11 cellular contexts compared by ENCODE assay signal in the genomic region with DNA sequence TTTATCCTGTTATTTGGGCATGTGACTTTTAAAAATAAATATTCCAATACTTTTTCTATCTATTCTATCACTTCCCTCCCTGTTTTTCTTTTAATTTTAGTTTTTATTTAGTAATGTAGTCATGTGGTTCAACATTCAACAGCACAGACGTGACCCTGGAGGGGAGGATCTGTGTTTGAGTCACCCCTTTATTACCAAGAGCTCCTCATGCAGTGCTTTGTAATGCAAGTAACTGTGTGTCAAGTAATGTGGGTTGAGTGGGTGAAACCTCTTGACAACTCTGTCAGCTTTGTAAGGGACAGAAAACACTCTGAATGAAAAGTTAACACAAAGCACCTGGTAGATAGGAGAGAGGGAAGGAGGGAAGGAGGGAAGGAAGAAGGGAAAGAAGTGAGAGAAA.
DNase-seq lines count a peak whose midpoint lies in the region; ATAC-seq and TF ChIP-seq lines count a peak whose summit lies in the region.
"Had no signal": no experiment of that assay in that cellular context is flagged by ENCODE, and none has a peak within 500 bp of the region (broad histone marks: within the 10 kb centered on the region; RNA-seq: fewer than 3 reads in every experiment).

No MANE protein-coding gene starts in this region.

- H3K4me2 ChIP-seq in PC-9, result no peak overlapping the region

- H3K9me3 ChIP-seq in PC-9 (ENCODE audit: insufficient read depth, low read depth), result no peaks in the 10 kb centered on the region
- H3K9me3 ChIP-seq: neutrophil had no signal

- H3K4me3 Mint-ChIP-seq in activated CD4-positive, alpha-beta T cell treated with anti-CD3 and anti-CD28 coated beads, Interleukin-2, amount 10 ng/mL, durations not matched to agents 7 days and 5 days, result no peak overlapping the region
- H3K4me3 Mint-ChIP-seq: central memory CD8-positive, alpha-beta T cell had no signal

- BruUV-seq in PC-9 (replicated peaks; lab: Mats Ljungman, UMichigan), result no TSS peak

- peak; percentile 84 to 86 for ATAC-seq in activated CD4-positive, CD25-positive, alpha-beta regulatory T cell treated with anti-CD3 and anti-CD28 coated beads, Interleukin-2, amount 50 U/mL, for 24 hours
- ATAC-seq in HG02610 (IDR thresholded peaks at IDR 0.05; ENCODE audit: unreplicated experiment), result peak; percentile 65
- ATAC-seq in left cardiac atrium, result no peak

- no peak overlapping the region for H3K4me3 ChIP-seq in PC-9

- no peaks in the 10 kb centered on the region for H3K9me3 Mint-ChIP-seq in activated CD4-positive, alpha-beta T cell treated with anti-CD3 and anti-CD28 coated beads, Interleukin-2, amount 10 ng/mL, durations not matched to agents 7 days and 5 days
- H3K9me3 Mint-ChIP-seq: central memory CD8-positive, alpha-beta T cell had no signal

- H3K4me1 ChIP-seq in PC-9 (replicated peaks; ENCODE audit: insufficient read depth), result peaks cover 19% of the 10 kb centered on the region

- peaks cover 19% of the 10 kb centered on the region for H3F3A ChIP-seq in PC-9 (ENCODE audit: insufficient read depth, low read depth)

- H3K79me2 ChIP-seq in PC-9 (ENCODE audit: low read depth), result no peaks in the 10 kb centered on the region

- POLR2A ChIA-PET in activated CD4-positive, alpha-beta T cell treated with anti-CD3 and anti-CD28 coated beads, Interleukin-2, amount 10 ng/mL, durations not matched to agents 7 days and 5 days (lab: Charles Lee), result no interaction called here
- POLR2A ChIA-PET in PC-9 (lab: Charles Lee; ENCODE audit: unreplicated experiment), result no interaction called here

- H3K9me2 ChIP-seq in PC-9 (ENCODE audit: insufficient read depth), result no peaks in the 10 kb centered on the region

- no peaks in the 10 kb centered on the region for H3K27me3 ChIP-seq in PC-9 (ENCODE audit: insufficient read depth, low read depth)
- H3K27me3 ChIP-seq: neutrophil had no signal

- no peaks in the 10 kb centered on the region for H3K36me3 Mint-ChIP-seq in activated CD4-positive, alpha-beta T cell treated with anti-CD3 and anti-CD28 coated beads, Interleukin-2, amount 10 ng/mL, durations not matched to agents 7 days and 5 days (ENCODE audit: low read depth)

- H4K20me1 ChIP-seq in PC-9 (ENCODE audit: insufficient read depth), result peaks cover 44% of the 10 kb centered on the region

- peaks cover 2% of the 10 kb centered on the region for H3K27me3 Mint-ChIP-seq in activated CD4-positive, alpha-beta T cell treated with anti-CD3 and anti-CD28 coated beads, Interleukin-2, amount 10 ng/mL, durations not matched to agents 7 days and 5 days
- H3K27me3 Mint-ChIP-seq: central memory CD8-positive, alpha-beta T cell had no signal

- H2AFZ ChIP-seq in PC-9, result no peak overlapping the region

- no peak overlapping the region for H3K27ac ChIP-seq in PC-9
- H3K27ac ChIP-seq: neutrophil, VCaP had no signal

- peak overlapping the region; percentile 52 for H3K27ac Mint-ChIP-seq in activated CD4-positive, alpha-beta T cell treated with anti-CD3 and anti-CD28 coated beads, Interleukin-2, amount 10 ng/mL, durations not matched to agents 7 days and 5 days

- no peak for TF ChIP-seq CTCF in PC-9 (conservative IDR thresholded peaks at IDR 0.05)

- CTCF ChIA-PET in activated CD4-positive, alpha-beta T cell treated with anti-CD3 and anti-CD28 coated beads, Interleukin-2, amount 10 ng/mL, durations not matched to agents 7 days and 5 days (lab: Charles Lee), result interaction anchor here (0.8 to 2.3 kb wide), 6 partner anchors 15 to 225 kb away, joined by 3 to 7 read pairs (median 4); partner anchors contain the start of gene MB21D2
- CTCF ChIA-PET in PC-9 (lab: Charles Lee), result interaction anchor here (0.5 to 2.2 kb wide), 5 partner anchors 8 to 1006 kb away, joined by 3 to 7 read pairs (median 3); no protein-coding TSS in a partner anchor

- intact Hi-C loops in PC-9 (cut with micrococcal nuclease; ENCODE audit: unreplicated experiment) (loop anchor here (5.0 kb wide), 1 partner anchor 295 kb away; no protein-coding TSS in a partner anchor), left cardiac atrium (cut with DNase I) (loop anchor here (2.0 to 5.0 kb wide), 4 partner anchors 224 to 755 kb away; no protein-coding TSS in a partner anchor)

- H3K36me3 ChIP-seq in PC-9 (ENCODE audit: low read depth), result no peaks in the 10 kb centered on the region
- H3K36me3 ChIP-seq: neutrophil had no signal

- H3K4me1 Mint-ChIP-seq in activated CD4-positive, alpha-beta T cell treated with anti-CD3 and anti-CD28 coated beads, Interleukin-2, amount 10 ng/mL, durations not matched to agents 7 days and 5 days, result peaks cover 30% of the 10 kb centered on the region
- H3K4me1 Mint-ChIP-seq: central memory CD8-positive, alpha-beta T cell had no signal

- no peak for DNase-seq in activated CD4-positive, CD25-positive, alpha-beta regulatory T cell treated with anti-CD3 and anti-CD28 coated beads, Interleukin-2, amount 50 U/mL, for 72 hours
- DNase-seq in activated CD4-positive, alpha-beta T cell treated with anti-CD3 and anti-CD28 coated beads, Interleukin-2, amount 10 ng/mL, durations not matched to agents 7 days and 5 days, result no peak
- DNase-seq in non-pigmented ciliary epithelial cell (ENCODE audit: low read depth) (peak; percentile 65), PC-9 (no peak), left cardiac atrium (no peak)
- DNase-seq in activated effector memory CD4-positive, alpha-beta T cell treated with anti-CD3 and anti-CD28 coated beads, Interleukin-2, amount 50 U/mL, for 16 hours, result no peak

Comparison
In these comparisons a context has a peak if more than half of its experiments do, and no peak if none do; other contexts are left out.
1. ATAC-seq: peak in activated CD4-positive, CD25-positive, alpha-beta regulatory T cell treated with anti-CD3 and anti-CD28 coated beads, Interleukin-2, amount 50 U/mL, for 24 hours (2 of 2) and HG02610 (single experiment); none in left cardiac atrium (0 of 2).